Comparison of ENCODE assay signal across 8 cellular contexts in the genomic region with DNA sequence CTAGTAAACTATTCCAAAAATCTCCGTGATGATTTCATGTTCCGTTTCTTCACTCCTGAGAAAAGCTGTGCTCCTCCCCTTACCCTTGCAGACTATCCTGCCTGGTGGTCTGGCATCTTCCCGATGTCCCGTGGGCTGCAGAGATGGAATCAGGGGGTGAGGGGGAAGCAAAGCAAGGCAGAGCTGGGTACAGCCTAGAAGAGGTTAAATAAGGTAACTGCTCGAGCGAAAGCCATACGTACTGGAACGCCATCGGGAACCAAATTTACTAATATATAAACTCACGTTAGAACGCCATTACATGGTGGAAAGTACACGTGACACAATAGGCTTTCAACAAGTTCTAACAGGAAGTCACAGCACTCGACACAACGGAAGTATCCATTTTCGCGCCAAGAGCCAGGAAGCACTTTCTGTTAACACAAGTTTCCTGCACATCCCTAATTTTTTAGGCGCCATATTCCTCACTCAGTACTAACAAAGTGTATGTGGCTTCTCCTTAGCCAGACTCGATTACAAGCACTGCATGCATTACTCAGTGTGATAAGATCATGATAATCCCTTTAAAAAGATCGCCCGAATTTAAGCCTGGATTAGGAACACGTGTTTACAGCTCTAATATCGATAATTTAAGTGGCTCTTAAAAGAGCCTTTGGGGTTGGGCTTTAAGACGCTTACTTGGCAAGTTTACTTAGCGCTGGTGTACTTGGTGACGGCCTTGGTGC.
DNase-seq lines count a peak whose midpoint lies in the region; ATAC-seq and TF ChIP-seq lines count a peak whose summit lies in the region.

No MANE protein-coding gene starts in this region.

- peak; percentile 33 for ATAC-seq in HG03159 (IDR thresholded peaks at IDR 0.05; ENCODE audit: unreplicated experiment)
- ATAC-seq in activated CD4-positive, alpha-beta T cell treated with anti-CD3 and anti-CD28 coated beads for 36 hours: peak; percentile 42
- peak; percentile 79 to 89 for ATAC-seq in lower lobe of right lung

- H3K9me3 ChIP-seq in ectodermal cell (ENCODE audit: control insufficient read depth, low read length) (no peaks in the 10 kb centered on the region), lower lobe of right lung (no peaks in the 10 kb centered on the region)

- H3K4me1 ChIP-seq in ectodermal cell (ENCODE audit: control insufficient read depth, insufficient read depth, low read length): peaks cover 12% of the 10 kb centered on the region
- peaks cover 22% of the 10 kb centered on the region for H3K4me1 ChIP-seq in lower lobe of right lung

- POLR2A ChIA-PET in activated CD4-positive, alpha-beta T cell treated with anti-CD3 and anti-CD28 coated beads for 36 hours (lab: Charles Lee): interaction anchor here (0.6 to 6.4 kb wide), 23 partner anchors 9 to 1102 kb away, joined by 3 to 368 read pairs (median 7); a partner anchor contains a TSS

- DNase-seq in G401 (ENCODE audit: low spot score): peak; percentile 72
- DNase-seq in NCI-H524 (lab: John Stamatoyannopoulos, UW): peak; percentile 63 to 89
- DNase-seq in activated CD4-positive, alpha-beta T cell treated with anti-CD3 and anti-CD28 coated beads for 36 hours: peak; percentile 79
- DNase-seq in lower lobe of right lung: peak; percentile 82
- DNase-seq in stimulated activated CD8-positive, alpha-beta memory T cell treated with anti-CD3 and anti-CD28 coated beads, Interleukin-4, amount 100 ng/mL, for 4 hours (ENCODE audit: low read depth in 2 of 2, low spot score in 1 of 2): peak; percentile 41 to 45
- DNase-seq in mesenteric fat pad (ENCODE audit: low spot score): no peak

- H3K4me1 Mint-ChIP-seq in activated CD4-positive, alpha-beta T cell treated with anti-CD3 and anti-CD28 coated beads for 36 hours: peaks cover 20% of the 10 kb centered on the region

- H3K27ac Mint-ChIP-seq in activated CD4-positive, alpha-beta T cell treated with anti-CD3 and anti-CD28 coated beads for 36 hours: no peak overlapping the region

- H3K36me3 Mint-ChIP-seq in activated CD4-positive, alpha-beta T cell treated with anti-CD3 and anti-CD28 coated beads for 36 hours (ENCODE audit: low read depth): peaks cover 3% of the 10 kb centered on the region

- H3K4me3 ChIP-seq in ectodermal cell (ENCODE audit: insufficient read depth, low read depth, low read length) (peak overlapping the region; percentile 85), lower lobe of right lung (peak overlapping the region; percentile 72)

- H3K27me3 ChIP-seq in ectodermal cell (ENCODE audit: control insufficient read depth, insufficient read depth, low read length, poor library complexity, severe bottlenecking) (no peaks in the 10 kb centered on the region), lower lobe of right lung (ENCODE audit: low read depth) (no peaks in the 10 kb centered on the region)

- CTCF ChIA-PET in activated CD4-positive, alpha-beta T cell treated with anti-CD3 and anti-CD28 coated beads for 36 hours (lab: Charles Lee): interaction anchor here (1.0 to 2.8 kb wide), 4 partner anchors 9 to 662 kb away, joined by 3 to 15 read pairs (median 6); a partner anchor contains a TSS

- no peak for TF ChIP-seq CTCF in lower lobe of right lung (IDR thresholded peaks at IDR 0.05)

- H3K36me3 ChIP-seq in ectodermal cell (ENCODE audit: control insufficient read depth, insufficient read depth, low read length) (no peaks in the 10 kb centered on the region), lower lobe of right lung (no peaks in the 10 kb centered on the region)

- WGBS in ectodermal cell, 2 experiments: 0% methylated on average over 25 of the region's 25 CpGs

- in situ Hi-C loops in G401 (cut with HindIII; ENCODE audit: low sequenced_read_pairs): no loop called here

- intact Hi-C loops in activated CD4-positive, alpha-beta T cell treated with anti-CD3 and anti-CD28 coated beads for 36 hours (cut with DNase I, micrococcal nuclease): loop anchor here (1.0 to 10.0 kb wide), 14 partner anchors 13 to 1719 kb away; a partner anchor contains a TSS
- intact Hi-C loops in lower lobe of right lung (cut with DNase I): no loop called here

- H3K4me3 Mint-ChIP-seq in activated CD4-positive, alpha-beta T cell treated with anti-CD3 and anti-CD28 coated beads for 36 hours: no peak overlapping the region

- no peaks in the 10 kb centered on the region for H3K9me3 Mint-ChIP-seq in activated CD4-positive, alpha-beta T cell treated with anti-CD3 and anti-CD28 coated beads for 36 hours (ENCODE audit: low read depth)

- no peaks in the 10 kb centered on the region for H3K27me3 Mint-ChIP-seq in activated CD4-positive, alpha-beta T cell treated with anti-CD3 and anti-CD28 coated beads for 36 hours

- H3K27ac ChIP-seq in ectodermal cell (ENCODE audit: insufficient read depth, low read depth, low read length, poor library complexity, severe bottlenecking): peak overlapping the region; percentile 81
- peak overlapping the region; percentile 97 for H3K27ac ChIP-seq in lower lobe of right lung

Comparison
In these comparisons a context has a peak if more than half of its experiments do, and no peak if none do; other contexts are left out.
1. ATAC-seq: peak in every context shown above with its lines; median percentile 84 in lower lobe of right lung; 42 in activated CD4-positive, alpha-beta T cell treated with anti-CD3 and anti-CD28 coated beads for 36 hours; 33 in HG03159.